1 cellular context compared by ENCODE assay signal in genomic region chr20:40778894-40779496, GRCh38.
TF ChIP-seq lines count a peak whose summit lies in the region.

No MANE protein-coding gene starts in this region.

TF ChIP-seq in WTC11, 78 proteins besides CTCF, POLR2A, EP300 and RAD21 (continued from another document):
- TF ChIP-seq ATF6 (CRISPR knock-in tag; IDR thresholded peaks at IDR 0.05) (no peak), USF2 (CRISPR knock-in tag; IDR thresholded peaks at IDR 0.05) (no peak), FOXP4 (CRISPR knock-in tag; IDR thresholded peaks at IDR 0.05) (no peak), MXD4 (CRISPR knock-in tag; IDR thresholded peaks at IDR 0.05; ENCODE audit: borderline replicate concordance) (no peak), ESRRA (CRISPR knock-in tag; IDR thresholded peaks at IDR 0.05; ENCODE audit: borderline replicate concordance) (no peak), ZNF671 (CRISPR knock-in tag; IDR thresholded peaks at IDR 0.05) (no peak), RELA (CRISPR knock-in tag; IDR thresholded peaks at IDR 0.05; ENCODE audit: borderline replicate concordance) (no peak)
TF ChIP-seq in WTC11: peak in this region for 0.
